ENCODE assay signal across 9 cellular contexts in the genomic region with DNA sequence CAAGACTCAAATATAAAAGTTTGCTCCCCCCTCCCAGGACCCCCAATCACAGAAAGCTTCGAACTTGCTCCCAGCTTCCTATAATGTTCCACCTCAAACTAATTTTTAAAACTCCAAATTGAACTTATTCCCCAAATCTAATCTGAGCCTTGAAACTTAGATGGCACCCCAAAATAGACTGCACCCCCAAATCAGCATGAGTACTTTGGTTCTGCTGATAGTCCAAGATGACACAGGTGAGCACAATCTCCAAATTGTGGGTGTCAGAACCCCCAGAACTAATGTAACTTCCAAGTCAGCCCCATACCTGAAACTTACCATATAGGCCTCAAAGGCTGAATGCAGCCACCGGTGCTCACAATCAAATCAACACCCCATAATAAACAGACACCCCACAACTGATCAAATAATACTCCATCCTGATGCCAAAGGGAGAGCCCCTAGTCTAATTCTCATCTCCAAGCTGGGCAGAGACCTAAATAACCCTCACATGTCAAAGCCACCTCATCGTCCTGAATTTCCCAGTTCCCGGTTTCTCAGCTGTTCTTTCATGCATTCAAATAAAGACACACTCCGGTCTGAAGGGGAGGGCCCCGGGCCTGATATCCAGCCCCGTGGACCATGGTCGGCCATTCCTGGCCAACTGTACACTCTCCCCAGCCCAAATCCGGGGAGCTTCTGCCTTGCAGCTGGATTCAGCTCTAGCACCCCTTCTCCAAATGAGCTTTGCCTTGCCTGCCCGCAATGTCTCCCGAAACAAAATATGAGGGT. TPM values are rescaled to one million over a fixed set of nuclear protein-coding genes. Genes with fewer than 3 reads are reported as not detected.
A peak's percentile ranks its signal among the peaks of the same experiment; 100 is the strongest.
DNase-seq lines count a peak whose midpoint lies in the region; ATAC-seq lines count a peak whose summit lies in the region.
"Had no signal": no experiment of that assay in that cellular context is flagged by ENCODE, and none has a peak within 500 bp of the region (broad histone marks: within the 10 kb centered on the region; RNA-seq: fewer than 3 reads in every experiment).

No MANE protein-coding gene starts in this region.

- peak overlapping the region; percentile 61; the same call in 1 of the 2 replicates for H3K4me3 ChIP-seq in GM23248
- H3K4me3 ChIP-seq in iPS-15b (ENCODE audit: low read depth, low read length) = peak overlapping the region; percentile 46
- no peak overlapping the region for H3K4me3 ChIP-seq in skeletal muscle satellite cell (ENCODE audit: low read length)

- 43 to 44% methylated on average over 11 of the region's 11 CpGs for WGBS in GM23248 (ENCODE audit: low coverage in 1 of 2, low lambda C conversion rate in 2 of 2, missing lambda C conversion rate in 2 of 2), 2 experiments

- no peaks in the 10 kb centered on the region for H3K27me3 ChIP-seq in GM23248 (replicated peaks; ENCODE audit: insufficient read depth)
- H3K27me3 ChIP-seq in iPS-15b (ENCODE audit: control insufficient read depth, insufficient read depth, low read length) = peaks cover 36% of the 10 kb centered on the region
- peaks cover 11% of the 10 kb centered on the region for H3K27me3 ChIP-seq in skeletal muscle satellite cell (ENCODE audit: control insufficient read depth, insufficient read depth, low read length)

- H3K9ac ChIP-seq in GM23248 (peak overlapping the region; percentile 64; the same call in 1 of the 2 replicates), iPS-15b (ENCODE audit: low read depth, low read length) (no peak overlapping the region), skeletal muscle satellite cell (ENCODE audit: low read depth, low read length) (peak overlapping the region; percentile 57)

- peaks cover 13% of the 10 kb centered on the region; the same call in 1 of the 2 replicates for H3K79me2 ChIP-seq in GM23248 (ENCODE audit: insufficient read depth)

- no peak overlapping the region for H3K27ac ChIP-seq in GM23248

- H2AFZ ChIP-seq in GM23248 = peak overlapping the region; percentile 94

- peaks cover 27% of the 10 kb centered on the region; the same call in 1 of the 2 replicates for H3K4me1 ChIP-seq in GM23248 (ENCODE audit: insufficient read depth)
- peaks cover 3% of the 10 kb centered on the region for H3K4me1 ChIP-seq in iPS-15b (ENCODE audit: control insufficient read depth, insufficient read depth, low read length)
- peaks cover 25% of the 10 kb centered on the region for H3K4me1 ChIP-seq in skeletal muscle satellite cell (ENCODE audit: control insufficient read depth, insufficient read depth, low read length)

- peaks cover 2% of the 10 kb centered on the region for H3F3A ChIP-seq in GM23248 (ENCODE audit: insufficient read depth)

- H3K36me3 ChIP-seq in GM23248 (ENCODE audit: low read depth) (no peaks in the 10 kb centered on the region), iPS-15b (ENCODE audit: control insufficient read depth, insufficient read depth, low read length) (peaks cover 13% of the 10 kb centered on the region), skeletal muscle satellite cell (ENCODE audit: insufficient read depth, low read length) (peaks cover 10% of the 10 kb centered on the region)

- H3K4me2 ChIP-seq in GM23248 (ENCODE audit: unreplicated experiment) = peak overlapping the region; percentile 73
- H3K4me2 ChIP-seq in skeletal muscle satellite cell (ENCODE audit: low read length) = peak overlapping the region; percentile 83

- no peaks in the 10 kb centered on the region for H3K9me2 ChIP-seq in GM23248 (ENCODE audit: insufficient read depth)

- in situ Hi-C loops in GM23248 (cut with MboI) = no loop called here

- DNase-seq in GM23248 (no peak), SHP77 treated with DMSO at 0.1 percent for 48 hours (lab: John Stamatoyannopoulos, UW) (peak; percentile 53), AG20443 (ENCODE audit: low spot score) (no peak), RPMI8226 (no peak)
- no peak for DNase-seq in activated effector memory CD4-positive, alpha-beta T cell treated with anti-CD3 and anti-CD28 coated beads, Interleukin-2, amount 50 U/mL, for 16 hours

- H3K9me3 ChIP-seq in GM23248 (ENCODE audit: low read depth) (no peaks in the 10 kb centered on the region), iPS-15b (ENCODE audit: control insufficient read depth, insufficient read depth, low read length) (no peaks in the 10 kb centered on the region), skeletal muscle satellite cell (replicated peaks; ENCODE audit: low read length) (no peaks in the 10 kb centered on the region)

- H4K20me1 ChIP-seq in GM23248 (ENCODE audit: insufficient read depth) = no peaks in the 10 kb centered on the region

- ATAC-seq in HG02571 (IDR thresholded peaks at IDR 0.05; ENCODE audit: unreplicated experiment) = no peak

RNA-seq across cellular contexts. Expression of a gene that starts 1.8 kb away (rescaled TPM):
- not detected in 2 replicates for total RNA-seq in GM23248 (2014; rRNA removed; shearing (Covaris generic))
- not detected in 2 replicates for polyA plus RNA-seq in GM23248 (2016; fragmentation: Nextera tagmentation; extraction: Ambion mirVana)
- total RNA-seq in skeletal muscle satellite cell (2012; rRNA removed) = under 0.01 TPM in 1 of 2 replicates, not detected in the other
- polyA plus RNA-seq: keratinocyte had no signal

RNA-seq across cellular contexts. Expression of a gene that starts 8.7 kb away (rescaled TPM):
- 130 and 211 TPM in 2 replicates for total RNA-seq in GM23248 (2014; rRNA removed; shearing (Covaris generic))
- polyA plus RNA-seq in GM23248 (2016; fragmentation: Nextera tagmentation; extraction: Ambion mirVana) = 623 and 652 TPM in 2 replicates
- total RNA-seq in skeletal muscle satellite cell (2012; rRNA removed) = 26.2 and 28.4 TPM in 2 replicates

RNA-seq across cellular contexts. Expression of a gene that starts 14.7 kb away (rescaled TPM):
- total RNA-seq in GM23248 (2014; rRNA removed; shearing (Covaris generic)) = 0.25 TPM in 1 of 2 replicates, not detected in the other
- 0.87 and 1.1 TPM in 2 replicates for polyA plus RNA-seq in GM23248 (2016; fragmentation: Nextera tagmentation; extraction: Ambion mirVana)
- total RNA-seq in skeletal muscle satellite cell (2012; rRNA removed) = 0.76 and 0.87 TPM in 2 replicates

RNA-seq across cellular contexts. Expression of a gene that starts 22.8 kb away (rescaled TPM):
- not detected in 2 replicates for total RNA-seq in GM23248 (2014; rRNA removed; shearing (Covaris generic))
- polyA plus RNA-seq in GM23248 (2016; fragmentation: Nextera tagmentation; extraction: Ambion mirVana) = 0.30 TPM in 1 of 2 replicates, not detected in the other
- under 0.01 TPM in 1 of 2 replicates, not detected in the other for total RNA-seq in skeletal muscle satellite cell (2012; rRNA removed)
- polyA plus RNA-seq: keratinocyte had no signal

RNA-seq across cellular contexts. Expression of a gene that starts 25.2 kb away (rescaled TPM):
- not detected in 2 replicates for total RNA-seq in GM23248 (2014; rRNA removed; shearing (Covaris generic))
- 0.24 and 0.31 TPM in 2 replicates for polyA plus RNA-seq in GM23248 (2016; fragmentation: Nextera tagmentation; extraction: Ambion mirVana)
- total RNA-seq in skeletal muscle satellite cell (2012; rRNA removed) = 0.22 TPM in 1 of 2 replicates, not detected in the other
